33 cellular contexts compared by ENCODE assay signal in the genomic region with DNA sequence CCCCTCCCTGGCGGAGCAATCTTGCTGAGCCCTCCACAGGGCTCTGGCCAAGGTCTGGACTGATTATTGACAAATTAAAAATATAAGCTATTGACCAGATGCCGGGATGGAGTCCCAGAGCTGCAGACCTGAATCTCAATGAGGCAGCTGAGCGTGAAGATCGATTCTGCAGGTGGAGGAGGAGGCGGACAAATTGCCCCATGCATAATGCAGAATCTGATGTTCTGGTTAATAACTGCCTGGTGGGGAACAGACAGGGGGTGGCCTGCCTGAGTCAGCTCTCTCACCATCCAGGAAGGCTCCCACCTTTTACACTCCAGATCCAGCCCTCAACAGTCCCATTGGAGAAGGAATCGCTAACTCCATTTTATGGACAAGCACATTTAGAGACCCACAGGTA.
"Had no signal": no experiment of that assay in that cellular context is flagged by ENCODE, and none has a peak within 500 bp of the region (broad histone marks: within the 10 kb centered on the region; RNA-seq: fewer than 3 reads in every experiment).

No MANE protein-coding gene starts in this region.

- DNase-seq: Karpas-422, Kasumi-1, MG63, MM.1S, MV-4-11, NCI-H1048, NCI-H1092, NCI-H1092 treated with DMSO at 0.1 percent for 48 hours, NCI-H1105, NCI-H1105 treated with DMSO at 0.1 percent for 48 hours, NCI-H1417, NCI-H1417 treated with DMSO at 0.1 percent for 48 hours, NCI-H1436, NCI-H1436 treated with DMSO at 0.1 percent for 48 hours, NCI-H146, NCI-H1694 treated with DMSO at 0.1 percent for 48 hours, NCI-H187, NCI-H187 treated with DMSO at 0.1 percent for 48 hours, NCI-H1930, NCI-H2029, NCI-H2029 treated with DMSO at 0.1 percent for 48 hours, NCI-H2081, NCI-H2081 treated with DMSO at 0.1 percent for 48 hours, NCI-H2107, NCI-H2171, NCI-H2171 treated with DMSO at 0.1 percent for 48 hours, NCI-H2227 treated with DMSO at 0.1 percent for 48 hours, NCI-H226, NCI-H345, NCI-H446, NCI-H446 treated with DMSO at 0.1 percent for 48 hours, NCI-H510A, NCI-H510A treated with DMSO at 0.1 percent for 48 hours had no signal
